ENCODE assay signal across 8 cellular contexts in genomic region chr6:127342296-127342945, GRCh38. TPM values are rescaled to one million over a fixed set of nuclear protein-coding genes. Genes with fewer than 3 reads are reported as not detected.
A peak's percentile ranks its signal among the peaks of the same experiment; 100 is the strongest.
DNase-seq lines count a peak whose midpoint lies in the region; ATAC-seq and TF ChIP-seq lines count a peak whose summit lies in the region.

No MANE protein-coding gene starts in this region.

- peaks cover 16% of the 10 kb centered on the region for H3F3A ChIP-seq in PC-9 (ENCODE audit: insufficient read depth, low read depth)

- H2AFZ ChIP-seq in PC-9: peak overlapping the region; percentile 95

- CTCF ChIA-PET in PC-9 (lab: Charles Lee): no interaction called here

- peaks cover 77% of the 10 kb centered on the region for H3K79me2 ChIP-seq in PC-9 (ENCODE audit: low read depth)

- POLR2A ChIA-PET in PC-9 (lab: Charles Lee; ENCODE audit: unreplicated experiment): no interaction called here

- H3K4me1 ChIP-seq in PC-9 (replicated peaks; ENCODE audit: insufficient read depth): peaks cover 75% of the 10 kb centered on the region

- BruUV-seq in PC-9 (replicated peaks; lab: Mats Ljungman, UMichigan): TSS peak; percentile 54

- H4K20me1 ChIP-seq in PC-9 (ENCODE audit: insufficient read depth): no peaks in the 10 kb centered on the region; the same call in none of the 2 replicates

- TF ChIP-seq CTCF in PC-9 (conservative IDR thresholded peaks at IDR 0.05) (no peak), fibroblast of villous mesenchyme (IDR thresholded peaks at IDR 0.05; ENCODE audit: insufficient read depth, low read depth, low read length) (no peak)

- H3K4me3 ChIP-seq in PC-9 (peak overlapping the region; percentile 90), fibroblast of villous mesenchyme (ENCODE audit: low read depth, low read length) (peak overlapping the region; percentile 68)

- H3K9me2 ChIP-seq in PC-9 (ENCODE audit: insufficient read depth): no peaks in the 10 kb centered on the region

- no peak for ATAC-seq in HG03097 (IDR thresholded peaks at IDR 0.05; ENCODE audit: low FRiP score, unreplicated experiment)

- peak overlapping the region; percentile 77 for H3K27ac ChIP-seq in PC-9

- H3K27me3 ChIP-seq in PC-9 (ENCODE audit: insufficient read depth, low read depth): no peaks in the 10 kb centered on the region

- H3K36me3 ChIP-seq in PC-9 (ENCODE audit: low read depth): peaks cover 8% of the 10 kb centered on the region; the same call in 1 of the 2 replicates

- DNase-seq in NCI-H2196 (lab: John Stamatoyannopoulos, UW; ENCODE audit: unreplicated experiment) (peak; percentile 17), NCI-H2196 treated with DMSO at 0.1 percent for 48 hours (lab: John Stamatoyannopoulos, UW; ENCODE audit: unreplicated experiment) (no peak), PC-9 (peak in 1 of 2 experiments; percentile 78), fibroblast of villous mesenchyme (ENCODE audit: low read depth) (peak; percentile 86), pons (ENCODE audit: low spot score) (peak; percentile 46), NCI-H1436 (lab: John Stamatoyannopoulos, UW) (no peak)
- no peak for DNase-seq in effector CD8-positive, alpha-beta T cell (lab: John Stamatoyannopoulos, UW)

- H3K9me3 ChIP-seq in PC-9 (ENCODE audit: insufficient read depth, low read depth): no peaks in the 10 kb centered on the region

- peak overlapping the region; percentile 95 for H3K4me2 ChIP-seq in PC-9

- intact Hi-C loops in PC-9 (cut with micrococcal nuclease; ENCODE audit: unreplicated experiment): no loop called here

RNA-seq across cellular contexts. Expression of gene ECHDC1, which starts 1.0 kb away (rescaled TPM):
- total RNA-seq in PC-9 (2021) (50.4 and 51.4 TPM in 2 replicates), fibroblast of villous mesenchyme (60.9 and 77.3 TPM in 2 replicates)

Comparison
In these comparisons a context has a peak if more than half of its experiments do, and no peak if none do; other contexts are left out.
1. DNase-seq: peak in NCI-H2196 (single experiment), fibroblast of villous mesenchyme (single experiment) and pons (single experiment); none in NCI-H2196 treated with DMSO at 0.1 percent for 48 hours (single experiment), NCI-H1436 (single experiment) and effector CD8-positive, alpha-beta T cell (single experiment).